Comparison of ENCODE assay signal across 13 cellular contexts in the genomic region with DNA sequence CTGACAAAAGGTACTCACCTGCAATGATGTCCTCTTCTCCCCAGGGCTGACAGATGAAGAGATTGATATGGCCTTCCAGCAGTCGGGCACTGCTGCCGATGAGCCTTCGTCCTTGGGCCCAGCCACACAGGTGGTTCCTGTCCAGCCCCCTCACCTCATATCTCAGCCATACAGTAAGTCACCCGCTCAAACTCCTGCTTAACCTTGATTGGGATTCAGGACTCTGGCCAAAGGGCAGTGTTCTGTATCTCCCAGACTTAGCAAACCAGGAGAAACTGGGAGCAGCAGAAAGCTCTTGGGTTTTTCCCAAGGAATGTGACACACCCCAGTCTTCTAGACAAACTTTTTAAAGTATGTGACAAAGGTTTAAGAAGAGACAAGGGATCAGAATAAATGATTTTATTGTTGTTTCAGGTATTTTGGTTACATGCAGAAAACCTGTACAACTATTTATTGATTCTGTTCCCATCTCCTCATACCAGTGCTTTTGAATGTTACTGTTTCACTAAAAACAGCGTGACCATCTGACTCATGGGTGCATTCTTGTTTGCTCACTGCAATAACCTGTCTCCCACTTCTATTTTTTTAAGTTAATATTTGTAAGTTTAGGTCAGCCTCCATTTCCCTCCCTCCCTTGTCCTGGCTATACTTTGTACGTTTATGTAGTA.
DNase-seq lines count a peak whose midpoint lies in the region; ATAC-seq, FAIRE-seq and TF ChIP-seq lines count a peak whose summit lies in the region.
"Had no signal": no experiment of that assay in that cellular context is flagged by ENCODE, and none has a peak within 500 bp of the region (broad histone marks: within the 10 kb centered on the region; RNA-seq: fewer than 3 reads in every experiment).

No MANE protein-coding gene starts in this region.

- no peaks in the 10 kb centered on the region for H3K9me3 ChIP-seq in RWPE2 (ENCODE audit: severe bottlenecking)
- H3K9me3 ChIP-seq in pancreas: no peaks in the 10 kb centered on the region
- no peaks in the 10 kb centered on the region for H3K9me3 ChIP-seq in gastroesophageal sphincter
- H3K9me3 ChIP-seq: tibial artery had no signal

- 25 to 28% methylated on average over 6 of the region's 6 CpGs for WGBS in pancreas, 2 donors
- 73 to 80% methylated on average over 3 to 6 of the region's 6 CpGs for WGBS in gastroesophageal sphincter (ENCODE audit: low coverage in 1 of 2), 2 donors

- peaks cover 0 to 53% (median 22%) of the 10 kb centered on the region in 3 donors for H3K36me3 Mint-ChIP-seq in naive thymus-derived CD8-positive, alpha-beta T cell

- H3K4me1 ChIP-seq in RWPE2 (ENCODE audit: insufficient read depth, poor library complexity, severe bottlenecking) (peaks cover 18% of the 10 kb centered on the region), pancreas (peaks cover 10 to 11% (median 10%) of the 10 kb centered on the region in 3 donors), gastroesophageal sphincter (peaks cover 0 to 11% (median 0%) of the 10 kb centered on the region in 3 donors)

- H3K27me3 Mint-ChIP-seq in naive thymus-derived CD8-positive, alpha-beta T cell: no peaks in the 10 kb centered on the region

- H3K4me3 ChIP-seq in RWPE2 (ENCODE audit: severe bottlenecking) (no peak overlapping the region), pancreas (no peak overlapping the region), gastroesophageal sphincter (no peak overlapping the region)
- H3K4me3 ChIP-seq: tibial artery had no signal

- FAIRE-seq in pancreas (lab: Jason Lieb, UNC): no peak
- FAIRE-seq: colon, D721Med had no signal

- peaks cover 0 to 8% (median 0%) of the 10 kb centered on the region in 4 donors for H3K4me1 Mint-ChIP-seq in naive thymus-derived CD8-positive, alpha-beta T cell

- no peak overlapping the region for H3K4me3 Mint-ChIP-seq in naive thymus-derived CD8-positive, alpha-beta T cell

- no peaks in the 10 kb centered on the region for H3K27me3 ChIP-seq in RWPE2 (ENCODE audit: insufficient read depth, poor library complexity, severe bottlenecking)
- H3K27me3 ChIP-seq in pancreas: no peaks in the 10 kb centered on the region
- H3K27me3 ChIP-seq in gastroesophageal sphincter: no peaks in the 10 kb centered on the region
- H3K27me3 ChIP-seq: tibial artery had no signal

- DNase-seq in Daoy (ENCODE audit: low read depth) (peak; percentile 58), RWPE2 (ENCODE audit: low spot score) (no peak), fibroblast of peridontal ligament (ENCODE audit: extremely low read depth) (peak; percentile 66), pancreas (peak in 1 of 6 donors; percentile 29)
- DNase-seq in activated naive CD4-positive, alpha-beta T cell treated with anti-CD3 and anti-CD28 coated beads, Interleukin-2, amount 50 U/mL, for 16 hours: no peak
- no peak for DNase-seq in naive thymus-derived CD8-positive, alpha-beta T cell
- DNase-seq: activated T-cell treated with anti-CD3 and anti-CD28 coated beads, Interleukin-2, amount 50 U/mL, for 48 hours; NCI-H2081; tibial artery had no signal

- intact Hi-C loops in pancreas (cut with DNase I): no loop called here

- POLR2A ChIA-PET in naive thymus-derived CD8-positive, alpha-beta T cell (lab: Charles Lee): no interaction called here

- ATAC-seq in RWPE2 (ENCODE audit: low read depth) (peak; percentile 87), pancreas (peak; percentile 53 to 76 (median 70)), HG02759 (IDR thresholded peaks at IDR 0.05; ENCODE audit: unreplicated experiment) (no peak), gastroesophageal sphincter (no peak)
- ATAC-seq in naive thymus-derived CD8-positive, alpha-beta T cell: no peak

- no peak overlapping the region for H3K27ac Mint-ChIP-seq in naive thymus-derived CD8-positive, alpha-beta T cell

- H3K9me3 Mint-ChIP-seq in naive thymus-derived CD8-positive, alpha-beta T cell: no peaks in the 10 kb centered on the region

- TF ChIP-seq CTCF in RWPE2 (IDR thresholded peaks at IDR 0.05; ENCODE audit: poor library complexity, severe bottlenecking) (no peak), pancreas (IDR thresholded peaks at IDR 0.05) (no peak), gastroesophageal sphincter (IDR thresholded peaks at IDR 0.05) (no peak)

- H3K27ac ChIP-seq in RWPE2 (ENCODE audit: poor library complexity, severe bottlenecking): peak overlapping the region; percentile 82
- H3K27ac ChIP-seq in pancreas: peak overlapping the region in 2 of 4 donors; percentile 17 to 44
- H3K27ac ChIP-seq in gastroesophageal sphincter: no peak overlapping the region
- H3K27ac ChIP-seq: tibial artery had no signal

- no peak for TF ChIP-seq EP300 in gastroesophageal sphincter (IDR thresholded peaks at IDR 0.05)

- H3K36me3 ChIP-seq in RWPE2 (ENCODE audit: low read depth) (peaks cover 10% of the 10 kb centered on the region; the same call in 1 of the 2 replicates), pancreas (no peaks in the 10 kb centered on the region), gastroesophageal sphincter (peaks cover 0 to 17% of the 10 kb centered on the region in 2 donors)

- no peak for TF ChIP-seq POLR2A in gastroesophageal sphincter (IDR thresholded peaks at IDR 0.05)

Comparison
In these comparisons a context has a peak if more than half of its experiments do, and no peak if none do; other contexts are left out.
1. DNase-seq: peak in Daoy (single experiment) and fibroblast of peridontal ligament (single experiment); none in RWPE2 (single experiment), activated naive CD4-positive, alpha-beta T cell treated with anti-CD3 and anti-CD28 coated beads, Interleukin-2, amount 50 U/mL, for 16 hours (single experiment) and naive thymus-derived CD8-positive, alpha-beta T cell (0 of 10).
2. ATAC-seq: peak in RWPE2 (single experiment) and pancreas (4 of 4); none in HG02759 (single experiment), gastroesophageal sphincter (single experiment) and naive thymus-derived CD8-positive, alpha-beta T cell (0 of 2).